Comparison of ENCODE assay signal across 9 cellular contexts in the genomic region with DNA sequence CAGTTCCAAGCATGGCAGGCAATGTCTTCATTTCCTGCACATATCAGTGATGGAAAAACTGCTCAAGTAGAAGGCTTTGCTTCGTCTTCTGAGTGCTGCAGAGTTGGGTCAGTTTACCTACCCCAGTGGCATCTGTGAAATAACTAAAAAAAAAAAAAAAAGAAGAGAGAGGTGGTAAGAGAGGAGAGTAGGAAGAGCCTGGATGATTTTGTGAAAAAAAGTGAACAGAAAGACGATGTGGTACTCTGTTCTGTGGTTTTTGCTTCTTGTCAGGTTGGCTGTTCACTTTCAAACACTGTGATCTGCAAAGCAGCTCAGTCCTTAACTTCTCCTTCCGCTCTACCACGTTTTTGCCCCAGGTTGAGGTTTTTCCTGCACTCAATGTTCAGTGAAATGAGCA. TPM values are rescaled to one million over a fixed set of nuclear protein-coding genes. Genes with fewer than 3 reads are reported as not detected.
A peak's percentile ranks its signal among the peaks of the same experiment; 100 is the strongest.
DNase-seq lines count a peak whose midpoint lies in the region; ATAC-seq and TF ChIP-seq lines count a peak whose summit lies in the region.
"Had no signal": no experiment of that assay in that cellular context is flagged by ENCODE, and none has a peak within 500 bp of the region (broad histone marks: within the 10 kb centered on the region; RNA-seq: fewer than 3 reads in every experiment).

A gene with protein sequence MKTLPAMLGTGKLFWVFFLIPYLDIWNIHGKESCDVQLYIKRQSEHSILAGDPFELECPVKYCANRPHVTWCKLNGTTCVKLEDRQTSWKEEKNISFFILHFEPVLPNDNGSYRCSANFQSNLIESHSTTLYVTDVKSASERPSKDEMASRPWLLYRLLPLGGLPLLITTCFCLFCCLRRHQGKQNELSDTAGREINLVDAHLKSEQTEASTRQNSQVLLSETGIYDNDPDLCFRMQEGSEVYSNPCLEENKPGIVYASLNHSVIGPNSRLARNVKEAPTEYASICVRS (minus strand): TSS at position 145 of the 400 bp plus-strand sequence. CDS start 114 bp downstream, at position 31.

- H3K4me1 ChIP-seq in hepatocyte (ENCODE audit: insufficient read depth): no peaks in the 10 kb centered on the region

- no peak within 1 kb of the TSS for H3K4me2 ChIP-seq in hepatocyte

- no peaks in the 10 kb centered on the region for H3K27me3 ChIP-seq in hepatocyte

- peak; percentile 54 for DNase-seq in stimulated activated CD4-positive, alpha-beta T cell treated with anti-CD3 and anti-CD28 coated beads, Interleukin-15, amount 100 ng/mL, for 24 hours
- no peak for DNase-seq in stimulated activated CD4-positive, alpha-beta T cell treated with anti-CD3 and anti-CD28 coated beads, Interleukin-4, amount 100 ng/mL, for 1 hour
- DNase-seq in HUDEP-2 (lab: John Stamatoyannopoulos, UW; ENCODE audit: unreplicated experiment in 76 of 76) (no peak), hepatocyte (ENCODE audit: low spot score) (no peak), HuH-7.5 (ENCODE audit: low spot score) (no peak)
- DNase-seq: NCI-H1436 had no signal

- WGBS in hepatocyte (ENCODE audit: low lambda C conversion rate, missing lambda C conversion rate): 78% methylated on average over 4 of the region's 4 CpGs

- H3K36me3 ChIP-seq in hepatocyte (replicated peaks; ENCODE audit: insufficient read depth, low read depth): no peaks in the 10 kb centered on the region

- H3K36me3 Mint-ChIP-seq in stimulated activated naive CD8-positive, alpha-beta T cell treated with anti-CD3 and anti-CD28 coated beads, Interleukin-15, Interleukin-2, amounts not matched to agents 100 ng/mL and 50 ng/mL, for 24 hours (ENCODE audit: low read depth): peaks cover 32% of the 10 kb centered on the region

- peak; percentile 41 for ATAC-seq in HG02884 (IDR thresholded peaks at IDR 0.05; ENCODE audit: unreplicated experiment)

- no peaks in the 10 kb centered on the region for H3K9me3 ChIP-seq in hepatocyte (ENCODE audit: low read depth)

- H3K4me1 Mint-ChIP-seq in stimulated activated naive CD8-positive, alpha-beta T cell treated with anti-CD3 and anti-CD28 coated beads, Interleukin-15, Interleukin-2, amounts not matched to agents 100 ng/mL and 50 ng/mL, for 24 hours (ENCODE audit: low read depth): peaks cover 64% of the 10 kb centered on the region

- peaks cover 2% of the 10 kb centered on the region for H3K9me3 Mint-ChIP-seq in stimulated activated naive CD8-positive, alpha-beta T cell treated with anti-CD3 and anti-CD28 coated beads, Interleukin-15, Interleukin-2, amounts not matched to agents 100 ng/mL and 50 ng/mL, for 24 hours

- H2AFZ ChIP-seq in hepatocyte: no peak within 1 kb of the TSS

- no peak within 1 kb of the TSS for H3K27ac ChIP-seq in hepatocyte

- peak within 1 kb of the TSS; percentile 97 for H3K4me3 Mint-ChIP-seq in stimulated activated naive CD8-positive, alpha-beta T cell treated with anti-CD3 and anti-CD28 coated beads, Interleukin-15, Interleukin-2, amounts not matched to agents 100 ng/mL and 50 ng/mL, for 24 hours

- no peak within 1 kb of the TSS for H3K4me3 ChIP-seq in hepatocyte

- H3K79me2 ChIP-seq in hepatocyte: no peaks in the 10 kb centered on the region

- no peaks in the 10 kb centered on the region for H3K27me3 Mint-ChIP-seq in stimulated activated naive CD8-positive, alpha-beta T cell treated with anti-CD3 and anti-CD28 coated beads, Interleukin-15, Interleukin-2, amounts not matched to agents 100 ng/mL and 50 ng/mL, for 24 hours

- intact Hi-C loops in T-helper 1 cell treated with Interleukin-12 subunit alpha and Interleukin-12 subunit beta and Interleukin-4 antibody, amounts not matched to agents 30 ng/mL and 1 ng/mL, for 36 hours (cut with micrococcal nuclease): loop anchor here (1.0 to 10.0 kb wide), 10 partner anchors 8 to 1715 kb away; a partner anchor contains a TSS

- no peaks in the 10 kb centered on the region for H4K20me1 ChIP-seq in hepatocyte (ENCODE audit: insufficient read depth, poor library complexity, severe bottlenecking)

- H3K27ac Mint-ChIP-seq in stimulated activated naive CD8-positive, alpha-beta T cell treated with anti-CD3 and anti-CD28 coated beads, Interleukin-15, Interleukin-2, amounts not matched to agents 100 ng/mL and 50 ng/mL, for 24 hours: peak within 1 kb of the TSS; percentile 97

- no peak for TF ChIP-seq CTCF in hepatocyte (IDR thresholded peaks at IDR 0.05; ENCODE audit: poor library complexity)

- no peaks in the 10 kb centered on the region for H3K9me2 ChIP-seq in hepatocyte (replicated peaks; ENCODE audit: insufficient read depth)

RNA-seq across cellular contexts. Expression of the gene that starts here (rescaled TPM):
- 37.8 and 42.6 TPM in 2 replicates for total RNA-seq in T-helper 1 cell treated with Interleukin-12 subunit alpha and Interleukin-12 subunit beta and Interleukin-4 antibody, amounts not matched to agents 30 ng/mL and 1 ng/mL, for 36 hours
- not detected in 2 replicates for total RNA-seq in hepatocyte
- not detected in 2 replicates for polyA plus RNA-seq in hepatocyte

Comparison
In these comparisons a context has a peak if more than half of its experiments do, and no peak if none do; other contexts are left out.
1. RNA of the gene that starts here (total RNA-seq): 37.8 to 42.6 TPM in T-helper 1 cell treated with Interleukin-12 subunit alpha and Interleukin-12 subunit beta and Interleukin-4 antibody, amounts not matched to agents 30 ng/mL and 1 ng/mL, for 36 hours; not detected in hepatocyte; every median in the first group is over 10 times any median in the second.